21 cellular contexts compared by ENCODE assay signal in the genomic region with DNA sequence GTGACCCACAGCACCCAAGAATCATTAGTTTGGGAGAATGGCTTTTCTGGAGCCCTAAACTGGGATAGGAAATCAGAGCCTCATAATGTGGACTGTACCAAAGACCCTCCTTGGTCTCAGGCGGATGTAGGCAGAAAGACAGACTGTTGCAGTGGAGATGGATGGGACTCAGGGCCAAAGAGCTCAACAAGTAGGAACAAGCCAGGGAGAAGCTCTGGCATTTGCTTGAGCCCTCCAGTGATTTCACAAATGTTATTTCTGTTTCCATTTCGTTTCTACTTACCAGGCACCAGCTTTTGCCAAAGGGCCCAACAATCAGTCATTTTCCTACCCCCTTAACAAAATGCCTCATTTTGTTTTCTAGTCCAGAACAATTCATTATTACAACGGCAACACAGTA.
A peak's percentile ranks its signal among the peaks of the same experiment; 100 is the strongest.
DNase-seq lines count a peak whose midpoint lies in the region; ATAC-seq and TF ChIP-seq lines count a peak whose summit lies in the region.
"Had no signal": no experiment of that assay in that cellular context is flagged by ENCODE, and none has a peak within 500 bp of the region (broad histone marks: within the 10 kb centered on the region; RNA-seq: fewer than 3 reads in every experiment).

No MANE protein-coding gene starts in this region.

- H3K27me3 Mint-ChIP-seq in MCF 10A (ENCODE audit: insufficient read depth, unreplicated experiment) = no peaks in the 10 kb centered on the region
- H3K27me3 Mint-ChIP-seq in CD8-positive, alpha-beta T cell (ENCODE audit: low read depth) = peaks cover 6% of the 10 kb centered on the region
- H3K27me3 Mint-ChIP-seq: CD4-positive, CD25-positive, alpha-beta regulatory T cell had no signal

- no peaks in the 10 kb centered on the region for H4K20me1 ChIP-seq in OCI-LY7 (ENCODE audit: insufficient read depth, low read length)

- H3K79me2 ChIP-seq in ACC112 (ENCODE audit: control insufficient read depth, insufficient read depth, low read length, unreplicated experiment) (no peaks in the 10 kb centered on the region), OCI-LY7 (ENCODE audit: insufficient read depth, low read depth, low read length) (no peaks in the 10 kb centered on the region)

- no peak for TF ChIP-seq CTCF in MCF 10A (IDR thresholded peaks at IDR 0.05; ENCODE audit: unreplicated experiment)
- no peak for TF ChIP-seq CTCF in foreskin keratinocyte (conservative IDR thresholded peaks at IDR 0.05)
- no peak for TF ChIP-seq CTCF in suprapubic skin (IDR thresholded peaks at IDR 0.05)
- TF ChIP-seq CTCF in OCI-LY7 (conservative IDR thresholded peaks at IDR 0.05; ENCODE audit: low read length) = no peak
- TF ChIP-seq CTCF in CD8-positive, alpha-beta T cell (IDR thresholded peaks at IDR 0.05) = no peak

- 45% methylated on average over 3 of the region's 3 CpGs for WGBS in suprapubic skin

- H3K27ac Mint-ChIP-seq in MCF 10A (ENCODE audit: low read depth, unreplicated experiment) = peak overlapping the region; percentile 32
- no peak overlapping the region for H3K27ac Mint-ChIP-seq in CD8-positive, alpha-beta T cell
- H3K27ac Mint-ChIP-seq: CD4-positive, CD25-positive, alpha-beta regulatory T cell had no signal

- ATAC-seq in foreskin keratinocyte = no peak
- no peak for ATAC-seq in CD8-positive, alpha-beta T cell
- ATAC-seq: GM12878, HCT116 had no signal

- H3K27ac ChIP-seq in ACC112 (ENCODE audit: low read depth, low read length) = peak overlapping the region; percentile 42
- no peak overlapping the region for H3K27ac ChIP-seq in foreskin keratinocyte
- H3K27ac ChIP-seq in suprapubic skin = peak overlapping the region; percentile 78
- H3K27ac ChIP-seq in OCI-LY7 (ENCODE audit: low read depth, low read length, poor library complexity, severe bottlenecking) = no peak overlapping the region
- H3K27ac ChIP-seq in CD8-positive, alpha-beta T cell (ENCODE audit: low read depth, low read length) = no peak overlapping the region

- no peaks in the 10 kb centered on the region for H3K9me2 ChIP-seq in OCI-LY7 (ENCODE audit: insufficient read depth, low read length)

- H3K4me1 Mint-ChIP-seq in MCF 10A (ENCODE audit: insufficient read depth, unreplicated experiment) = peaks cover 11% of the 10 kb centered on the region
- H3K4me1 Mint-ChIP-seq in CD8-positive, alpha-beta T cell (ENCODE audit: low read depth) = no peaks in the 10 kb centered on the region

- H3K9me3 ChIP-seq in suprapubic skin (no peaks in the 10 kb centered on the region), OCI-LY7 (ENCODE audit: low read length) (no peaks in the 10 kb centered on the region)
- H3K9me3 ChIP-seq in CD8-positive, alpha-beta T cell (ENCODE audit: low read length) = no peaks in the 10 kb centered on the region
- H3K9me3 ChIP-seq: BE2C, Caco-2 had no signal

- H3K9me3 Mint-ChIP-seq in MCF 10A (ENCODE audit: unreplicated experiment) = no peaks in the 10 kb centered on the region
- H3K9me3 Mint-ChIP-seq in CD8-positive, alpha-beta T cell = no peaks in the 10 kb centered on the region

- H2AFZ ChIP-seq in ACC112 (ENCODE audit: low read length, unreplicated experiment) (peak overlapping the region; percentile 47), OCI-LY7 (ENCODE audit: low read length) (no peak overlapping the region)

- H3K4me2 ChIP-seq in OCI-LY7 (ENCODE audit: low read length) = no peak overlapping the region

- H3K36me3 ChIP-seq in ACC112 (ENCODE audit: insufficient read depth, low read length) = no peaks in the 10 kb centered on the region
- no peaks in the 10 kb centered on the region for H3K36me3 ChIP-seq in suprapubic skin
- H3K36me3 ChIP-seq in OCI-LY7 (ENCODE audit: insufficient read depth, low read length) = no peaks in the 10 kb centered on the region
- H3K36me3 ChIP-seq in CD8-positive, alpha-beta T cell (ENCODE audit: insufficient read depth, low read length) = no peaks in the 10 kb centered on the region
- H3K36me3 ChIP-seq: BE2C had no signal

- POLR2A ChIA-PET in MCF 10A (lab: Yijun Ruan, JAX) (interaction anchor here (0.9 to 1.0 kb wide), 2 partner anchors 12 to 13 kb away, joined by 3 read pairs; no protein-coding TSS in a partner anchor), OCI-LY7 (lab: Charles Lee) (interaction anchor here (0.9 kb wide), 1 partner anchor 73 kb away, joined by 3 read pairs; no protein-coding TSS in a partner anchor)
- POLR2A ChIA-PET in CD8-positive, alpha-beta T cell (lab: Charles Lee) = no interaction called here

- DNase-seq in MCF 10A (ENCODE audit: unreplicated experiment) (peak; percentile 4), foreskin keratinocyte (peak; percentile 17 to 57), suprapubic skin (ENCODE audit: low spot score in 2 of 2) (no peak), DMS53 (lab: John Stamatoyannopoulos, UW) (no peak), OCI-LY7 (ENCODE audit: low spot score) (no peak)
- DNase-seq in CD8-positive, alpha-beta T cell = no peak
- DNase-seq: BE2C; Caco-2; CD4-positive, CD25-positive, alpha-beta regulatory T cell; DMS153; NCI-H1092 treated with DMSO at 0.1 percent for 48 hours; NCI-H146; NCI-H2029 treated with DMSO at 0.1 percent for 48 hours; NCI-H2171; NCI-H446 treated with DMSO at 0.1 percent for 48 hours; NK-92 treated with Interleukin-12 subunit alpha and Interleukin-12 subunit beta, amount 100 ng/mL, for 24 hours; OCI-M1; SHP77 treated with DMSO at 0.1 percent for 48 hours had no signal

- H3K4me3 Mint-ChIP-seq in MCF 10A (ENCODE audit: unreplicated experiment) = no peak overlapping the region
- H3K4me3 Mint-ChIP-seq in CD8-positive, alpha-beta T cell = no peak overlapping the region
- H3K4me3 Mint-ChIP-seq: CD4-positive, CD25-positive, alpha-beta regulatory T cell had no signal

- TF ChIP-seq EP300 in suprapubic skin (IDR thresholded peaks at IDR 0.05) = no peak

- TF ChIP-seq POLR2A in suprapubic skin (IDR thresholded peaks at IDR 0.05) = no peak

- H3K4me3 ChIP-seq in ACC112 (ENCODE audit: low read depth, low read length) (no peak overlapping the region), suprapubic skin (no peak overlapping the region), OCI-LY7 (ENCODE audit: low read depth, low read length, poor library complexity, severe bottlenecking) (no peak overlapping the region)
- no peak overlapping the region for H3K4me3 ChIP-seq in CD8-positive, alpha-beta T cell (ENCODE audit: low read depth, low read length)
- H3K4me3 ChIP-seq: GM12878 had no signal

- H3K4me1 ChIP-seq in ACC112 (ENCODE audit: control insufficient read depth, insufficient read depth, low read length, unreplicated experiment) (peaks cover 19% of the 10 kb centered on the region), foreskin keratinocyte (no peaks in the 10 kb centered on the region), suprapubic skin (peaks cover 15% of the 10 kb centered on the region), OCI-LY7 (ENCODE audit: insufficient read depth, low read length, poor library complexity, severe bottlenecking) (no peaks in the 10 kb centered on the region)
- H3K4me1 ChIP-seq in CD8-positive, alpha-beta T cell (ENCODE audit: insufficient read depth, low read length) = no peaks in the 10 kb centered on the region
- H3K4me1 ChIP-seq: BE2C had no signal

- H3K36me3 Mint-ChIP-seq in MCF 10A (ENCODE audit: insufficient read depth, unreplicated experiment) = no peaks in the 10 kb centered on the region
- no peaks in the 10 kb centered on the region for H3K36me3 Mint-ChIP-seq in CD8-positive, alpha-beta T cell
- H3K36me3 Mint-ChIP-seq: CD4-positive, CD25-positive, alpha-beta regulatory T cell had no signal

- CTCF ChIA-PET in MCF 10A (lab: Yijun Ruan, JAX) = no interaction called here
- CTCF ChIA-PET in OCI-LY7 (lab: Charles Lee; ENCODE audit: unreplicated experiment) = no interaction called here
- CTCF ChIA-PET in CD8-positive, alpha-beta T cell (lab: Charles Lee) = no interaction called here

- intact Hi-C loops in MCF 10A (cut with micrococcal nuclease) = no loop called here
- intact Hi-C loops in OCI-LY7 (cut with micrococcal nuclease; ENCODE audit: unreplicated experiment) = no loop called here
- intact Hi-C loops in CD8-positive, alpha-beta T cell (cut with DNase I, micrococcal nuclease) = no loop called here

- H3K27me3 ChIP-seq in ACC112 (ENCODE audit: insufficient read depth, low read length) = no peaks in the 10 kb centered on the region
- no peaks in the 10 kb centered on the region for H3K27me3 ChIP-seq in foreskin keratinocyte
- H3K27me3 ChIP-seq in suprapubic skin = no peaks in the 10 kb centered on the region
- H3K27me3 ChIP-seq in CD8-positive, alpha-beta T cell (ENCODE audit: insufficient read depth, low read length) = no peaks in the 10 kb centered on the region
- H3K27me3 ChIP-seq: BE2C had no signal

- BruUV-seq in MCF 10A (replicated peaks; lab: Mats Ljungman, UMichigan) = no TSS peak
- BruUV-seq in OCI-LY7 (replicated peaks; lab: Mats Ljungman, UMichigan) = no TSS peak

Comparison
In these comparisons a context has a peak if more than half of its experiments do, and no peak if none do; other contexts are left out.
1. H3K27ac ChIP-seq: peak in ACC112 (single experiment) and suprapubic skin (single experiment); none in foreskin keratinocyte (single experiment), OCI-LY7 (single experiment) and CD8-positive, alpha-beta T cell (single experiment).
2. DNase-seq: peak in MCF 10A (single experiment) and foreskin keratinocyte (2 of 2); none in suprapubic skin (0 of 2), DMS53 (single experiment), OCI-LY7 (single experiment) and CD8-positive, alpha-beta T cell (0 of 7).